8 cellular contexts compared by ENCODE assay signal in genomic region chr11:47248304-47248663, GRCh38. TPM values are rescaled to one million over a fixed set of nuclear protein-coding genes. Genes with fewer than 3 reads are reported as not detected.
DNase-seq lines count a peak whose midpoint lies in the region; ATAC-seq and TF ChIP-seq lines count a peak whose summit lies in the region.

No MANE protein-coding gene starts in this region.

- H3K27me3 ChIP-seq in BJ (ENCODE audit: control insufficient read depth, insufficient read depth, low read length) (no peaks in the 10 kb centered on the region), ascending aorta (no peaks in the 10 kb centered on the region), kidney epithelial cell (ENCODE audit: control insufficient read depth, insufficient read depth, low read length) (no peaks in the 10 kb centered on the region)

- intact Hi-C loops in ascending aorta (cut with DNase I): loop anchor here (1.0 to 2.0 kb wide), 3 partner anchors 21 to 61 kb away; partner anchors contain the start of genes DDB2 and PACSIN3

- CTCF ChIA-PET in BJ (lab: Yijun Ruan, JAX): interaction anchor here (0.6 to 5.5 kb wide), 8 partner anchors 10 to 70 kb away, joined by 3 to 32 read pairs (median 4); partner anchors contain the start of genes NR1H3 and PACSIN3

- H3K4me1 ChIP-seq in ascending aorta: peaks cover 0 to 17% of the 10 kb centered on the region in 2 donors

- ATAC-seq in GM19455 (IDR thresholded peaks at IDR 0.05; ENCODE audit: unreplicated experiment) (peak; percentile 35), HG03571 (IDR thresholded peaks at IDR 0.05; ENCODE audit: unreplicated experiment) (peak; percentile 19)

- H3K36me3 ChIP-seq in BJ (ENCODE audit: control insufficient read depth, insufficient read depth, low read length): peaks cover 12% of the 10 kb centered on the region
- peaks cover 13 to 14% of the 10 kb centered on the region in 2 donors for H3K36me3 ChIP-seq in ascending aorta
- H3K36me3 ChIP-seq in kidney epithelial cell (ENCODE audit: control insufficient read depth, insufficient read depth, low read length): no peaks in the 10 kb centered on the region

- TF ChIP-seq CTCF in BJ (IDR thresholded peaks at IDR 0.05; ENCODE audit: insufficient read depth, low read depth, low read length) (no peak), ascending aorta (IDR thresholded peaks at IDR 0.05) (no peak), kidney epithelial cell (IDR thresholded peaks at IDR 0.05; ENCODE audit: insufficient read depth, low read length, poor library complexity, severe bottlenecking) (no peak)

- H3K9me3 ChIP-seq in ascending aorta: no peaks in the 10 kb centered on the region

- H3K4me3 ChIP-seq in BJ (ENCODE audit: low read depth, low read length): peak overlapping the region; percentile 69
- peak overlapping the region; percentile 81 to 96 for H3K4me3 ChIP-seq in ascending aorta
- peak overlapping the region; percentile 97 for H3K4me3 ChIP-seq in kidney epithelial cell (ENCODE audit: low read depth, low read length)

- no peak for DNase-seq in BJ (ENCODE audit: low read depth)
- DNase-seq in ascending aorta (ENCODE audit: low spot score in 2 of 2): no peak
- no peak for DNase-seq in kidney epithelial cell (ENCODE audit: low read depth)
- DNase-seq in NCI-H510A (lab: John Stamatoyannopoulos, UW): no peak
- DNase-seq in NCI-H2171 (lab: John Stamatoyannopoulos, UW): no peak

- POLR2A ChIA-PET in BJ (lab: Charles Lee): interaction anchor here (0.6 to 1.1 kb wide), 3 partner anchors 9 to 33 kb away, joined by 3 to 5 read pairs (median 4); partner anchors contain the start of genes DDB2 and NR1H3

- H3K27ac ChIP-seq in ascending aorta (peak overlapping the region; percentile 76 to 82), temporal lobe (ENCODE audit: low read depth, low read length) (peak overlapping the region; percentile 67)

RNA-seq across cellular contexts. Expression of gene ACP2, which starts 0.3 kb away (rescaled TPM):
- polyA plus RNA-seq in BJ (2011; rRNA removed): 24.6 and 31.1 TPM in 2 replicates
- 31.6 and 45.7 TPM in 2 replicates for polyA minus RNA-seq in BJ (2011; rRNA and poly(A)+ RNA removed)
- total RNA-seq in ascending aorta (63.3 TPM), kidney epithelial cell (51.6 and 57.1 TPM in 2 replicates), temporal lobe (17.2 TPM)

RNA-seq across cellular contexts. Expression of gene NR1H3, which starts 9.5 kb away (rescaled TPM):
- 20.7 and 25.9 TPM in 2 replicates for polyA plus RNA-seq in BJ (2011; rRNA removed)
- 14.9 and 27.7 TPM in 2 replicates for polyA minus RNA-seq in BJ (2011; rRNA and poly(A)+ RNA removed)
- total RNA-seq in ascending aorta (92.4 TPM), kidney epithelial cell (3.8 and 7.3 TPM in 2 replicates), temporal lobe (5.7 TPM)

RNA-seq across cellular contexts. Expression of gene MADD, which starts 21.6 kb away (rescaled TPM):
- 15.4 and 19.8 TPM in 2 replicates for polyA plus RNA-seq in BJ (2011; rRNA removed)
- 40.6 and 46.1 TPM in 2 replicates for polyA minus RNA-seq in BJ (2011; rRNA and poly(A)+ RNA removed)
- total RNA-seq in ascending aorta (31.7 TPM), kidney epithelial cell (18.5 and 20.2 TPM in 2 replicates), temporal lobe (67.9 TPM)

RNA-seq across cellular contexts. Expression of gene DDB2, which starts 33.5 kb away (rescaled TPM):
- polyA plus RNA-seq in BJ (2011; rRNA removed): 44.9 and 46.5 TPM in 2 replicates
- polyA minus RNA-seq in BJ (2011; rRNA and poly(A)+ RNA removed): 20.4 and 27.3 TPM in 2 replicates
- 22.6 TPM for total RNA-seq in ascending aorta
- total RNA-seq in kidney epithelial cell: 24.8 and 34.7 TPM in 2 replicates
- 6.6 TPM for total RNA-seq in temporal lobe

Comparison
In these comparisons a context has a peak if more than half of its experiments do, and no peak if none do; other contexts are left out.
1. RNA of gene NR1H3, which starts 9.5 kb away (total RNA-seq): 92.4 TPM in ascending aorta (single experiment); 5.7 TPM in temporal lobe (single experiment) and 3.8 to 7.3 TPM in kidney epithelial cell; every median in the first group is over 10 times any median in the second.
2. Peak in every context shown above with its lines, with median percentiles within 50 percentile points of each other: H3K4me3 ChIP-seq.